ENCODE assay signal across 8 cellular contexts in the genomic region with DNA sequence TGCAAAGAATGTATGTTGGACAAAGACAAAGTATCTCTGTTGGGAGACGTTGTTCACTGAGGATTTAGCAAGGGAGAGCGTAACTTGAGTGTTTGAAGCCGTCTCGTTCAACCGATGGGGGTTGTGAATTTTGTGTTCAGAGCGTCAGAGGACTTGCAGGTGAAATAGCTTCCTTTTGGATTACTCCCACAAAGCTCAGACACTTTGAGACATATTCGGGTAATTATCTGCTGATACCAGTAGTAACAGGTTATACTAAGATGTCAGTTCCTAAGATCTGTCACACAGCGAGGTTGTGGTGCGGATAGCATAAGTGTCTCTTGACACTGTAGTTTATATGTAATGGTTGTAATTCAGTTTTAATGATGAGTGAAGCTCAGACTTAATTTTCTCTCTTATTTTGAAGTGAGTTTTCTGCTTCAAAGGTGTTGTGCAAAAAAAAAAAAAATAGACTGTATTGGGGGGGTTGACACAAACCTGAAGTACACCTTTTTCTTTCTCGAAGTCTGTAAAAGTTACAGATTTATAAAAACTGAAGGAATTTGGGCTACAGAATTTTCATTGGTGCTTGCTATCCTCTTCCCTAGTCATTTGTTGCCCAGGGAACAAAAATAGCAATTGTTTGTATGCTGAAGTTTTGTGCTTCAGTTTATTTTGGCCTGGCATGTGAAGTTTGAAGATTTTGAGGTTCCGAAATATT. TPM values are rescaled to one million over a fixed set of nuclear protein-coding genes. Genes with fewer than 3 reads are reported as not detected.
DNase-seq lines count a peak whose midpoint lies in the region; ATAC-seq lines count a peak whose summit lies in the region.

No MANE protein-coding gene starts in this region.

- no peaks in the 10 kb centered on the region for H3K9me3 Mint-ChIP-seq in activated CD4-positive, alpha-beta T cell treated with anti-CD3 and anti-CD28 coated beads, Interleukin-2, amount 10 ng/mL, durations not matched to agents 24 days and 14 days
- no peaks in the 10 kb centered on the region for H3K9me3 Mint-ChIP-seq in T-helper 2 cell treated with Interferon-gamma antibody and Interleukin-4, amounts not matched to agents 5 μg/mL and 100 μg/mL, for 36 hours

- H3K4me1 Mint-ChIP-seq in activated CD4-positive, alpha-beta T cell treated with anti-CD3 and anti-CD28 coated beads, Interleukin-2, amount 10 ng/mL, durations not matched to agents 24 days and 14 days, result peaks cover 59% of the 10 kb centered on the region
- peaks cover 60% of the 10 kb centered on the region for H3K4me1 Mint-ChIP-seq in T-helper 2 cell treated with Interferon-gamma antibody and Interleukin-4, amounts not matched to agents 5 μg/mL and 100 μg/mL, for 36 hours (ENCODE audit: low read depth)

- DNase-seq in activated CD4-positive, alpha-beta T cell treated with anti-CD3 and anti-CD28 coated beads, Interleukin-2, amount 10 ng/mL, durations not matched to agents 24 days and 14 days, result peak; percentile 73
- no peak for DNase-seq in activated CD4-positive, alpha-beta T cell treated with anti-CD3 and anti-CD28 coated beads, Interleukin-2, amount 50 U/mL, for 48 hours
- DNase-seq in T-helper 2 cell treated with Interferon-gamma antibody and Interleukin-4, amounts not matched to agents 5 μg/mL and 100 μg/mL, for 36 hours (ENCODE audit: low spot score), result no peak
- peak; percentile 44 for DNase-seq in fibroblast of gingiva (ENCODE audit: low read depth)
- DNase-seq in pons (ENCODE audit: low spot score), result peak; percentile 27
- DNase-seq in stimulated activated CD4-positive, alpha-beta T cell treated with anti-CD3 and anti-CD28 coated beads, Interleukin-4, amount 100 ng/mL, for 1 hour, result no peak

- ATAC-seq in HG03460 (IDR thresholded peaks at IDR 0.05; ENCODE audit: unreplicated experiment), result no peak
- ATAC-seq in GM21825 (IDR thresholded peaks at IDR 0.05; ENCODE audit: unreplicated experiment), result no peak

- H3K4me3 Mint-ChIP-seq in activated CD4-positive, alpha-beta T cell treated with anti-CD3 and anti-CD28 coated beads, Interleukin-2, amount 10 ng/mL, durations not matched to agents 24 days and 14 days, result peak overlapping the region; percentile 90
- peak overlapping the region; percentile 94 for H3K4me3 Mint-ChIP-seq in T-helper 2 cell treated with Interferon-gamma antibody and Interleukin-4, amounts not matched to agents 5 μg/mL and 100 μg/mL, for 36 hours

- no peaks in the 10 kb centered on the region for H3K27me3 Mint-ChIP-seq in activated CD4-positive, alpha-beta T cell treated with anti-CD3 and anti-CD28 coated beads, Interleukin-2, amount 10 ng/mL, durations not matched to agents 24 days and 14 days
- no peaks in the 10 kb centered on the region for H3K27me3 Mint-ChIP-seq in T-helper 2 cell treated with Interferon-gamma antibody and Interleukin-4, amounts not matched to agents 5 μg/mL and 100 μg/mL, for 36 hours (ENCODE audit: low read depth)

- peak overlapping the region; percentile 82 for H3K27ac Mint-ChIP-seq in activated CD4-positive, alpha-beta T cell treated with anti-CD3 and anti-CD28 coated beads, Interleukin-2, amount 10 ng/mL, durations not matched to agents 24 days and 14 days
- H3K27ac Mint-ChIP-seq in T-helper 2 cell treated with Interferon-gamma antibody and Interleukin-4, amounts not matched to agents 5 μg/mL and 100 μg/mL, for 36 hours, result peak overlapping the region; percentile 86

- H3K36me3 Mint-ChIP-seq in activated CD4-positive, alpha-beta T cell treated with anti-CD3 and anti-CD28 coated beads, Interleukin-2, amount 10 ng/mL, durations not matched to agents 24 days and 14 days (ENCODE audit: low read depth), result peaks cover 27% of the 10 kb centered on the region
- H3K36me3 Mint-ChIP-seq in T-helper 2 cell treated with Interferon-gamma antibody and Interleukin-4, amounts not matched to agents 5 μg/mL and 100 μg/mL, for 36 hours (ENCODE audit: low read depth), result peaks cover 27% of the 10 kb centered on the region

- intact Hi-C loops in activated CD4-positive, alpha-beta T cell treated with anti-CD3 and anti-CD28 coated beads, Interleukin-2, amount 10 ng/mL, durations not matched to agents 24 days and 14 days (cut with micrococcal nuclease), result loop anchor here (5.0 kb wide), 2 partner anchors 37 to 128 kb away; no protein-coding TSS in a partner anchor

RNA-seq across cellular contexts. Expression of gene ASXL1, which starts 1.7 kb away (rescaled TPM):
- 126 and 142 TPM in 2 replicates for total RNA-seq in activated CD4-positive, alpha-beta T cell treated with anti-CD3 and anti-CD28 coated beads, Interleukin-2, amount 10 ng/mL, durations not matched to agents 24 days and 14 days

Comparison
In these comparisons a context has a peak if more than half of its experiments do, and no peak if none do; other contexts are left out.
1. DNase-seq: peak in activated CD4-positive, alpha-beta T cell treated with anti-CD3 and anti-CD28 coated beads, Interleukin-2, amount 10 ng/mL, durations not matched to agents 24 days and 14 days (single experiment), fibroblast of gingiva (single experiment) and pons (single experiment); none in activated CD4-positive, alpha-beta T cell treated with anti-CD3 and anti-CD28 coated beads, Interleukin-2, amount 50 U/mL, for 48 hours (0 of 2), T-helper 2 cell treated with Interferon-gamma antibody and Interleukin-4, amounts not matched to agents 5 μg/mL and 100 μg/mL, for 36 hours (single experiment) and stimulated activated CD4-positive, alpha-beta T cell treated with anti-CD3 and anti-CD28 coated beads, Interleukin-4, amount 100 ng/mL, for 1 hour (single experiment).